Comparison of ENCODE assay signal across 17 cellular contexts in the genomic region with DNA sequence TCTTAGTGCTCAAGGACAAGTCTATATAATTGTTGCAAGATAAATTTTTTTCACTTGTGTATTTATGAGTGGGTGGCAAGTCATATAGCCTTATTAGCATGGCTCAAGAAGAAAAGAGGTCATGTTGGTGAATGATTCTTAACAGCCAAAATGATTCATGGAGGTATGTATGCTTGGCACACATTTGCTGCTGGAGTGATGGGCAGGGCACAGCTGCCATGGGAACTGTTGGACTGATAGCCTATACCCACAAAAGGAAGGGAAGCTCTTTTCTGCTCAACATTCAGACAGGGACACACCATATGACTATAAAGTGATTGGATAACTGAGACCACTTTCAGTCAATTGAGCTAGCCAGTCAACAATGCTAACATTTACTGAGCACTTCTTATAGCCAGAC. TPM values are rescaled to one million over a fixed set of nuclear protein-coding genes. Genes with fewer than 3 reads are reported as not detected.
A peak's percentile ranks its signal among the peaks of the same experiment; 100 is the strongest.
DNase-seq lines count a peak whose midpoint lies in the region; ATAC-seq and TF ChIP-seq lines count a peak whose summit lies in the region.
"Had no signal": no experiment of that assay in that cellular context is flagged by ENCODE, and none has a peak within 500 bp of the region (broad histone marks: within the 10 kb centered on the region; RNA-seq: fewer than 3 reads in every experiment).

No MANE protein-coding gene starts in this region.

- H3K4me1 ChIP-seq in psoas muscle (peaks cover 28% of the 10 kb centered on the region), esophagus squamous epithelium (no peaks in the 10 kb centered on the region), aorta (ENCODE audit: control insufficient read depth in 1 of 2, insufficient read depth in 2 of 2, low read length in 2 of 2) (peaks cover 2 to 5% of the 10 kb centered on the region in 2 donors)

- no peak for TF ChIP-seq CTCF in epithelial cell of esophagus (IDR thresholded peaks at IDR 0.05; ENCODE audit: insufficient read depth, low read depth, low read length, missing control alignments)
- TF ChIP-seq CTCF in psoas muscle (IDR thresholded peaks at IDR 0.05), result no peak
- no peak for TF ChIP-seq CTCF in esophagus squamous epithelium (IDR thresholded peaks at IDR 0.05)

- in situ Hi-C loops in ACHN (cut with HindIII; ENCODE audit: low pct_ligation_motif_present, low pct_unique_long_range_greater_than_20kb, low sequenced_read_pairs), result no loop called here

- TF ChIP-seq POLR2A in esophagus squamous epithelium (IDR thresholded peaks at IDR 0.05), result no peak

- ATAC-seq in psoas muscle, result peak; percentile 95 to 98 (median 96)
- no peak for ATAC-seq in GM18511 (IDR thresholded peaks at IDR 0.05; ENCODE audit: unreplicated experiment)
- no peak for ATAC-seq in aorta (ENCODE audit: low FRiP score)
- ATAC-seq: Right ventricle myocardium inferior had no signal

- H3K4me3 ChIP-seq in MG63 (no peak overlapping the region), epithelial cell of esophagus (ENCODE audit: low read length) (no peak overlapping the region), psoas muscle (no peak overlapping the region), esophagus squamous epithelium (no peak overlapping the region), aorta (ENCODE audit: low read length in 2 of 2) (no peak overlapping the region)

- DNase-seq in ACHN, result peak; percentile 8
- DNase-seq in MG63, result peak; percentile 61
- DNase-seq in epithelial cell of esophagus (ENCODE audit: low read depth), result peak; percentile 13
- peak; percentile 18 to 76 for DNase-seq in psoas muscle
- no peak for DNase-seq in stimulated activated naive CD4-positive, alpha-beta T cell (lab: John Stamatoyannopoulos, UW)
- no peak for DNase-seq in esophagus squamous epithelium (lab: John Stamatoyannopoulos, UW)
- DNase-seq in aorta, result no peak
- DNase-seq: DMS153, EL, H9, NCI-H146, NCI-H2227 treated with DMSO at 0.1 percent for 48 hours, NCI-H526 treated with DMSO at 0.1 percent for 48 hours, OCI-M1 had no signal

- intact Hi-C loops in psoas muscle (cut with DNase I) (no loop called here), esophagus squamous epithelium (cut with DNase I) (no loop called here), aorta (cut with DNase I) (no loop called here)

- no peaks in the 10 kb centered on the region for H3K9me3 ChIP-seq in MG63
- no peaks in the 10 kb centered on the region for H3K9me3 ChIP-seq in psoas muscle
- no peaks in the 10 kb centered on the region for H3K9me3 ChIP-seq in esophagus squamous epithelium
- no peaks in the 10 kb centered on the region for H3K9me3 ChIP-seq in aorta (ENCODE audit: control insufficient read depth, low read length)

- H3K27ac ChIP-seq in psoas muscle (peak overlapping the region; percentile 75), esophagus squamous epithelium (no peak overlapping the region), aorta (ENCODE audit: low read depth in 1 of 2, low read length in 2 of 2) (no peak overlapping the region)
- H3K27ac ChIP-seq: C4-2B had no signal

- no peaks in the 10 kb centered on the region for H3K36me3 ChIP-seq in MG63
- H3K36me3 ChIP-seq in psoas muscle (ENCODE audit: insufficient read depth in 1 of 2, low read depth in 1 of 2), result no peaks in the 10 kb centered on the region
- no peaks in the 10 kb centered on the region for H3K36me3 ChIP-seq in esophagus squamous epithelium
- H3K36me3 ChIP-seq in aorta (ENCODE audit: control insufficient read depth in 1 of 2, insufficient read depth in 2 of 2, low read length in 1 of 2), result no peaks in the 10 kb centered on the region

- H3K27me3 ChIP-seq in MG63 (no peaks in the 10 kb centered on the region), psoas muscle (ENCODE audit: insufficient read depth in 3 of 3, low read length in 2 of 3) (no peaks in the 10 kb centered on the region), esophagus squamous epithelium (peaks cover 0 to 5% (median 0%) of the 10 kb centered on the region in 4 donors), aorta (ENCODE audit: control insufficient read depth in 1 of 2, insufficient read depth in 2 of 2, low read length in 1 of 2) (no peaks in the 10 kb centered on the region)

RNA-seq across cellular contexts. Expression of gene PITX2, which starts 46.8 kb away (rescaled TPM):
- total RNA-seq in MG63 (2014; rRNA removed; shearing (Covaris generic); ENCODE audit: low replicate concordance), result 4.5 and 6.7 TPM in 2 replicates
- total RNA-seq in psoas muscle (10 to 100 TPM; 15.7 to 57.9 (median 43.6) TPM), esophagus squamous epithelium (1 to 10 TPM in 2 of 4 donors, under 1 TPM in 1, not detected in 1; 0.66 to 4.8 (median 1.5) TPM), aorta (1 to 10 TPM in 1 of 2 donors, not detected in 1; 1.0 TPM)
- polyA plus RNA-seq in psoas muscle (10 to 100 TPM; 12.4 to 66.3 (median 54.2) TPM), aorta (under 1 TPM in 1 of 2 donors, not detected in 1; 0.31 TPM)
- total RNA-seq: Right ventricle myocardium inferior had no signal

Comparison
In these comparisons a context has a peak if more than half of its experiments do, and no peak if none do; other contexts are left out.
1. DNase-seq: peak in ACHN (single experiment), MG63 (single experiment), epithelial cell of esophagus (single experiment) and psoas muscle (2 of 2); none in stimulated activated naive CD4-positive, alpha-beta T cell (0 of 6), esophagus squamous epithelium (single experiment) and aorta (0 of 2).
2. ATAC-seq: peak in psoas muscle (4 of 4); none in GM18511 (single experiment) and aorta (single experiment).